ENCODE assay signal across 21 cellular contexts in genomic region chr16:84382396-84382795, GRCh38. TPM values are rescaled to one million over a fixed set of nuclear protein-coding genes. Genes with fewer than 3 reads are reported as not detected.
DNase-seq lines count a peak whose midpoint lies in the region; TF ChIP-seq lines count a peak whose summit lies in the region.
"Had no signal": no experiment of that assay in that cellular context is flagged by ENCODE, and none has a peak within 500 bp of the region (broad histone marks: within the 10 kb centered on the region; RNA-seq: fewer than 3 reads in every experiment).

No MANE protein-coding gene starts in this region.

- H3K4me1 ChIP-seq in Peyer's patch (no peaks in the 10 kb centered on the region), neuronal stem cell (ENCODE audit: control insufficient read depth in 2 of 2, insufficient read depth in 1 of 2, low read depth in 1 of 2, low read length in 2 of 2) (peaks cover 2 to 13% of the 10 kb centered on the region in 2 donors), testis (no peaks in the 10 kb centered on the region)

- intact Hi-C loops in posterior vena cava (cut with DNase I) (no loop called here), testis (cut with DNase I; ENCODE audit: low total_unique reads) (no loop called here)

- no peak overlapping the region for H4K8ac ChIP-seq in neuronal stem cell (ENCODE audit: low read depth, low read length)

- H3K4me2 ChIP-seq in neuronal stem cell (ENCODE audit: insufficient read depth, low read length, poor library complexity, severe bottlenecking) = no peak overlapping the region

- H3K79me1 ChIP-seq in neuronal stem cell (ENCODE audit: low read depth, low read length) = no peaks in the 10 kb centered on the region

- no peak overlapping the region for H2AK5ac ChIP-seq in neuronal stem cell (ENCODE audit: low read depth, low read length)

- peak overlapping the region; percentile 38 for H3K9ac ChIP-seq in neuronal stem cell (ENCODE audit: low read depth, low read length, poor library complexity)
- H3K9ac ChIP-seq: GM23248 had no signal

- no peak overlapping the region for H4K91ac ChIP-seq in neuronal stem cell (ENCODE audit: low read depth, low read length, poor library complexity)

- H2BK120ac ChIP-seq in neuronal stem cell (ENCODE audit: low read depth, low read length) = no peak overlapping the region

- H2AFZ ChIP-seq in neuronal stem cell (ENCODE audit: low read length) = no peak overlapping the region
- H2AFZ ChIP-seq: GM23248 had no signal

- H3K27ac ChIP-seq in Peyer's patch (no peak overlapping the region), neuronal stem cell (replicated peaks; ENCODE audit: low read length) (no peak overlapping the region), testis (no peak overlapping the region)
- H3K27ac ChIP-seq: GM23248 had no signal

- H3K18ac ChIP-seq in neuronal stem cell (ENCODE audit: low read length) = no peak overlapping the region

- no peak overlapping the region for H3K14ac ChIP-seq in neuronal stem cell (ENCODE audit: low read length)

- no peaks in the 10 kb centered on the region for H3K27me3 ChIP-seq in Peyer's patch
- H3K27me3 ChIP-seq in neuronal stem cell (ENCODE audit: control insufficient read depth in 3 of 3, insufficient read depth in 3 of 3, low read depth in 1 of 3, low read length in 3 of 3) = peaks cover 0 to 7% (median 0%) of the 10 kb centered on the region in 3 experiments
- no peaks in the 10 kb centered on the region for H3K27me3 ChIP-seq in testis

- H2BK15ac ChIP-seq in neuronal stem cell (ENCODE audit: low read length) = no peak overlapping the region

- H2BK12ac ChIP-seq in neuronal stem cell (ENCODE audit: low read length) = no peak overlapping the region

- H3K9me3 ChIP-seq in Peyer's patch (no peaks in the 10 kb centered on the region), neuronal stem cell (replicated peaks in 1 of 2; ENCODE audit: control insufficient read depth in 2 of 2, insufficient read depth in 1 of 2, low read depth in 1 of 2, low read length in 2 of 2) (peaks cover 3 to 12% of the 10 kb centered on the region in 2 donors), testis (no peaks in the 10 kb centered on the region)

- no CpG with 5 or more reads among the region's 4 CpGs for WGBS in neuronal stem cell (ENCODE audit: extremely low coverage in 2 of 2, insufficient read length in 2 of 2, insufficient replicate concordance in 1 of 2), 2 donors
- WGBS in testis, 2 donors = 84 to 96% methylated on average over 4 of the region's 4 CpGs

- H3K4me3 ChIP-seq in Peyer's patch (no peak overlapping the region), neuronal stem cell (ENCODE audit: low read length in 2 of 2) (no peak overlapping the region), testis (no peak overlapping the region)
- H3K4me3 ChIP-seq: GM23248 had no signal

- no peak overlapping the region for H2BK5ac ChIP-seq in neuronal stem cell (ENCODE audit: low read length)

- H3K4ac ChIP-seq in neuronal stem cell (ENCODE audit: low read length) = no peak overlapping the region

- TF ChIP-seq POLR2A in Peyer's patch (IDR thresholded peaks at IDR 0.05) (no peak), testis (IDR thresholded peaks at IDR 0.05) (no peak)

- no peak overlapping the region for H3K23ac ChIP-seq in neuronal stem cell (ENCODE audit: low read depth, low read length, poor library complexity)

- TF ChIP-seq CTCF in Peyer's patch (IDR thresholded peaks at IDR 0.05) = no peak
- no peak for TF ChIP-seq CTCF in testis (IDR thresholded peaks at IDR 0.05)

- H3K36me3 ChIP-seq in Peyer's patch = no peaks in the 10 kb centered on the region
- H3K36me3 ChIP-seq in neuronal stem cell (replicated peaks in 1 of 2; ENCODE audit: control insufficient read depth in 2 of 2, insufficient read depth in 2 of 2, low read length in 2 of 2) = no peaks in the 10 kb centered on the region
- no peaks in the 10 kb centered on the region for H3K36me3 ChIP-seq in testis (ENCODE audit: low read depth, missing control alignments)

- DNase-seq in Peyer's patch (peak in 2 of 3 donors; percentile 8 to 13), neuronal stem cell (ENCODE audit: low spot score) (no peak), posterior vena cava (ENCODE audit: low spot score) (peak; percentile 56), T-helper 2 cell (no peak), NCI-H1105 treated with DMSO at 0.1 percent for 48 hours (lab: John Stamatoyannopoulos, UW) (no peak), testis (no peak)
- DNase-seq: C1 segment of cervical spinal cord; Calu3; CD4-positive, alpha-beta memory T cell; COR-L47; DMS53; DMS79 treated with DMSO at 0.1 percent for 48 hours; GF-D8; GM23248; H7; HCEC 1CT had no signal

RNA-seq across cellular contexts. Expression of gene ATP2C2, which starts 14.1 kb away (rescaled TPM):
- total RNA-seq in Peyer's patch (100 to 1,000 TPM in 2 of 4 donors, 10 to 100 TPM in 2; 84.2 to 148 (median 115) TPM), posterior vena cava (under 1 TPM; 0.10 to 0.19 TPM), testis (1 to 10 TPM; 1.1 to 3.0 TPM)
- 0.24 TPM for polyA plus RNA-seq in neuronal stem cell (2013, experiment 1 of 2)
- 0.47 TPM for polyA plus RNA-seq in neuronal stem cell (2013, experiment 2 of 2)
- 5.8 TPM for polyA plus RNA-seq in testis (ENCODE audit: insufficient read depth, low read depth, low replicate concordance)
- total RNA-seq: A172; A673; CD4-positive, alpha-beta memory T cell; Daoy; G401; GM23248 had no signal
- polyA plus RNA-seq: BJ; CD4-positive, alpha-beta memory T cell had no signal

Comparison
In these comparisons a context has a peak if more than half of its experiments do, and no peak if none do; other contexts are left out.
1. DNase-seq: peak in Peyer's patch (2 of 3) and posterior vena cava (single experiment); none in neuronal stem cell (single experiment), T-helper 2 cell (0 of 5), NCI-H1105 treated with DMSO at 0.1 percent for 48 hours (single experiment) and testis (single experiment).
2. RNA of gene ATP2C2, which starts 14.1 kb away (total RNA-seq): 84.2 to 148 TPM in Peyer's patch; 1.1 to 3.0 TPM in testis and 0.10 to 0.19 TPM in posterior vena cava; every median in the first group is over 10 times any median in the second.